ENCODE assay signal across 8 cellular contexts in the genomic region with DNA sequence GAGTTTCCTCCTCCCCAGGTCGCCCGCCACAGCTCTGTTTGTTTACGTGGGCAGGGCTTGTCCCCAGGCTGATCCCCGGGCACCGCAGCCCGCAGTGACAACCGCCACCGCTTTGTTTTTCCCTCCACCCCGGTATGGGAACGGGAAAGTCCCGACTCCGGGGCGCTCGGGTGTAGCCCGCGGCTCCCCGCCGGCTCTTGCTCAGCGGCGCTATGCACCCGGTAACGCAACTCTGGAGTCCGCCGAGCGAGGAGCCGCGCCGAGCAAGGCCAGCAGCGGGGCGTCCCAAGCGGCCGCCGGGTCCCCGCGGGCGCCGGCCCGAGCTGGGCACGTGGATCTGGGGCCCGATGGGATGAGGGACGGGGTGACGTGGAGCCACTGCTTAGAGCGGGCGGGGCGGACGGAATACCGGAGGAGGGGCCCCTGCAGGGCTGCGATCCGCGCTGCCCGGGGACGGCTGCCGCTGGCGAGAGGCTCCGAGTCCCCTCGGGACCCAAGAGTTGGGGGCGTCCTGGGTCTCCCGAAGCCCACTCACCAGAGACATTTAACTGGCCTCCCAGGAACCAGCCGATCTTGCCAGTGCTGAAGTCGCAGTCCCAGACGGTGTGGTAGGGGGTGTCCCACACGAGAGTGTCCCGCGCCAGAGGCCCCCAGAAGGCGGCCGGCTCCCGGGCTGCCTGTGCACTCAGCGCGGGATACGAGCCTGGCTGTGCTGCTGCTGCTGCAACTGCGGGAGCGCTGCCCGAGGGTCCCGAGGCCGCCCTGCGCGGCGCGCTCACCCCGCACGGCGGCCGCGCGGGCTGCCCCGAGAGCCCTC. TPM values are rescaled to one million over a fixed set of nuclear protein-coding genes. Genes with fewer than 3 reads are reported as not detected.
DNase-seq lines count a peak whose midpoint lies in the region; ATAC-seq, FAIRE-seq and TF ChIP-seq lines count a peak whose summit lies in the region.

No MANE protein-coding gene starts in this region.

- H3K4me3 Mint-ChIP-seq in GM23338 = peak overlapping the region; percentile 68

- no peaks in the 10 kb centered on the region for H3K9me2 ChIP-seq in GM23338 (ENCODE audit: insufficient read depth)

- no peak for FAIRE-seq in bronchial epithelial cell (lab: Jason Lieb, UNC)

- peak overlapping the region; percentile 86 for H3K4me2 ChIP-seq in GM23338

- H3K27ac ChIP-seq in GM23338 (ENCODE audit: low read depth) = no peak overlapping the region

- H3K4me1 ChIP-seq in GM23338 (ENCODE audit: insufficient read depth) = peaks cover 6% of the 10 kb centered on the region; the same call in 1 of the 2 replicates

- peaks cover 9% of the 10 kb centered on the region; the same call in 2 of the 3 replicates for H3K4me1 Mint-ChIP-seq in GM23338

- peak overlapping the region; percentile 97 for H2AFZ ChIP-seq in GM23338

- no peaks in the 10 kb centered on the region for H3K9me3 Mint-ChIP-seq in GM23338

- H3K27me3 ChIP-seq in GM06990 (replicated peaks; ENCODE audit: control insufficient read depth, insufficient read depth, low read length) = no peaks in the 10 kb centered on the region; the same call in 1 of the 2 replicates
- peaks cover 75% of the 10 kb centered on the region for H3K27me3 ChIP-seq in GM23338 (ENCODE audit: insufficient read depth)
- H3K27me3 ChIP-seq in bronchial epithelial cell (ENCODE audit: control insufficient read depth, insufficient read depth, low read length) = peaks cover 7% of the 10 kb centered on the region
- H3K27me3 ChIP-seq in kidney epithelial cell (ENCODE audit: control insufficient read depth, insufficient read depth, low read length) = peaks cover 23% of the 10 kb centered on the region

- no peak overlapping the region for H3K27ac Mint-ChIP-seq in GM23338

- H3K4me3 ChIP-seq in GM06990 (replicated peaks; ENCODE audit: low read depth, low read length) = peak overlapping the region; percentile 82
- peak overlapping the region; percentile 69 for H3K4me3 ChIP-seq in GM23338
- H3K4me3 ChIP-seq in WI38 (ENCODE audit: low read depth, low read length) = peak overlapping the region; percentile 56
- H3K4me3 ChIP-seq in bronchial epithelial cell (ENCODE audit: low read depth, low read length) = peak overlapping the region; percentile 46
- H3K4me3 ChIP-seq in kidney epithelial cell (ENCODE audit: low read depth, low read length) = peak overlapping the region; percentile 53

- ATAC-seq in GM23338 = peak; percentile 69

- TF ChIP-seq CTCF in GM06990 (IDR thresholded peaks at IDR 0.05; ENCODE audit: insufficient read depth, low read length, poor library complexity, severe bottlenecking) = no peak
- no peak for TF ChIP-seq CTCF in GM23338 (conservative IDR thresholded peaks at IDR 0.05; ENCODE audit: low read depth in 2 of 2)
- TF ChIP-seq CTCF in WI38 (IDR thresholded peaks at IDR 0.05; ENCODE audit: low read depth, low read length) = no peak
- TF ChIP-seq CTCF in bronchial epithelial cell (IDR thresholded peaks at IDR 0.05; ENCODE audit: insufficient read depth, low read length, severe bottlenecking) = no peak
- no peak for TF ChIP-seq CTCF in kidney epithelial cell (IDR thresholded peaks at IDR 0.05; ENCODE audit: insufficient read depth, low read length, poor library complexity, severe bottlenecking)

- H3K79me2 ChIP-seq in GM23338 (replicated peaks; ENCODE audit: insufficient read depth) = no peaks in the 10 kb centered on the region

- no peaks in the 10 kb centered on the region for H4K20me1 ChIP-seq in GM23338 (replicated peaks; ENCODE audit: insufficient read depth)

- H3K27me3 Mint-ChIP-seq in GM23338 (ENCODE audit: insufficient read depth, low read depth, poor library complexity) = peaks cover 63% of the 10 kb centered on the region

- H3K36me3 Mint-ChIP-seq in GM23338 (ENCODE audit: low read depth) = no peaks in the 10 kb centered on the region

- H3K36me3 ChIP-seq in GM06990 (ENCODE audit: control insufficient read depth, insufficient read depth, low read length) (no peaks in the 10 kb centered on the region), GM23338 (ENCODE audit: insufficient read depth) (no peaks in the 10 kb centered on the region), bronchial epithelial cell (ENCODE audit: control insufficient read depth, insufficient read depth, low read length) (no peaks in the 10 kb centered on the region), kidney epithelial cell (ENCODE audit: control insufficient read depth, insufficient read depth, low read length) (no peaks in the 10 kb centered on the region)

- DNase-seq in GM06990 (ENCODE audit: extremely low read depth, insufficient read length) (peak; percentile 81), GM23338 (ENCODE audit: low spot score) (peak; percentile 72), LoVo (ENCODE audit: low spot score) (peak; percentile 64), bronchial epithelial cell (ENCODE audit: low read depth) (peak; percentile 22), kidney epithelial cell (ENCODE audit: low read depth) (no peak), NCI-H2107 (lab: John Stamatoyannopoulos, UW) (no peak)
- peak; percentile 32 to 46 for DNase-seq in stimulated activated CD4-positive, alpha-beta T cell treated with anti-CD3 and anti-CD28 coated beads, Interleukin-1b, Interleukin-23, amount 100 ng/mL, for 1 hour (ENCODE audit: low read depth in 2 of 2)

- H3F3A ChIP-seq in GM23338 (replicated peaks; ENCODE audit: low read depth) = no peaks in the 10 kb centered on the region

TF ChIP-seq in GM23338, 12 proteins besides CTCF, POLR2A, EP300 and RAD21 (continues in another document):
- TF ChIP-seq CREB1 (CRISPR knock-in tag; IDR thresholded peaks at IDR 0.05; ENCODE audit: low read depth) = 0 out of 2 replicates have a peak, but pooled peaks have one; percentile 17
- TF ChIP-seq STAT1 (IDR thresholded peaks at IDR 0.05; ENCODE audit: unreplicated experiment) = no peak
- no peak for TF ChIP-seq ZNF331 (CRISPR knock-in tag; IDR thresholded peaks at IDR 0.05; ENCODE audit: low read depth)
- no peak for TF ChIP-seq POLR2AphosphoS5 (IDR thresholded peaks at IDR 0.05; ENCODE audit: low read depth)
- no peak for TF ChIP-seq NANOG (IDR thresholded peaks at IDR 0.05; ENCODE audit: borderline replicate concordance)
- TF ChIP-seq JUNB (IDR thresholded peaks at IDR 0.05; ENCODE audit: unreplicated experiment) = no peak
- TF ChIP-seq, protein P1, sequence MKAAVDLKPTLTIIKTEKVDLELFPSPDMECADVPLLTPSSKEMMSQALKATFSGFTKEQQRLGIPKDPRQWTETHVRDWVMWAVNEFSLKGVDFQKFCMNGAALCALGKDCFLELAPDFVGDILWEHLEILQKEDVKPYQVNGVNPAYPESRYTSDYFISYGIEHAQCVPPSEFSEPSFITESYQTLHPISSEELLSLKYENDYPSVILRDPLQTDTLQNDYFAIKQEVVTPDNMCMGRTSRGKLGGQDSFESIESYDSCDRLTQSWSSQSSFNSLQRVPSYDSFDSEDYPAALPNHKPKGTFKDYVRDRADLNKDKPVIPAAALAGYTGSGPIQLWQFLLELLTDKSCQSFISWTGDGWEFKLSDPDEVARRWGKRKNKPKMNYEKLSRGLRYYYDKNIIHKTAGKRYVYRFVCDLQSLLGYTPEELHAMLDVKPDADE (IDR thresholded peaks at IDR 0.05) = no peak
- TF ChIP-seq, protein P2, sequence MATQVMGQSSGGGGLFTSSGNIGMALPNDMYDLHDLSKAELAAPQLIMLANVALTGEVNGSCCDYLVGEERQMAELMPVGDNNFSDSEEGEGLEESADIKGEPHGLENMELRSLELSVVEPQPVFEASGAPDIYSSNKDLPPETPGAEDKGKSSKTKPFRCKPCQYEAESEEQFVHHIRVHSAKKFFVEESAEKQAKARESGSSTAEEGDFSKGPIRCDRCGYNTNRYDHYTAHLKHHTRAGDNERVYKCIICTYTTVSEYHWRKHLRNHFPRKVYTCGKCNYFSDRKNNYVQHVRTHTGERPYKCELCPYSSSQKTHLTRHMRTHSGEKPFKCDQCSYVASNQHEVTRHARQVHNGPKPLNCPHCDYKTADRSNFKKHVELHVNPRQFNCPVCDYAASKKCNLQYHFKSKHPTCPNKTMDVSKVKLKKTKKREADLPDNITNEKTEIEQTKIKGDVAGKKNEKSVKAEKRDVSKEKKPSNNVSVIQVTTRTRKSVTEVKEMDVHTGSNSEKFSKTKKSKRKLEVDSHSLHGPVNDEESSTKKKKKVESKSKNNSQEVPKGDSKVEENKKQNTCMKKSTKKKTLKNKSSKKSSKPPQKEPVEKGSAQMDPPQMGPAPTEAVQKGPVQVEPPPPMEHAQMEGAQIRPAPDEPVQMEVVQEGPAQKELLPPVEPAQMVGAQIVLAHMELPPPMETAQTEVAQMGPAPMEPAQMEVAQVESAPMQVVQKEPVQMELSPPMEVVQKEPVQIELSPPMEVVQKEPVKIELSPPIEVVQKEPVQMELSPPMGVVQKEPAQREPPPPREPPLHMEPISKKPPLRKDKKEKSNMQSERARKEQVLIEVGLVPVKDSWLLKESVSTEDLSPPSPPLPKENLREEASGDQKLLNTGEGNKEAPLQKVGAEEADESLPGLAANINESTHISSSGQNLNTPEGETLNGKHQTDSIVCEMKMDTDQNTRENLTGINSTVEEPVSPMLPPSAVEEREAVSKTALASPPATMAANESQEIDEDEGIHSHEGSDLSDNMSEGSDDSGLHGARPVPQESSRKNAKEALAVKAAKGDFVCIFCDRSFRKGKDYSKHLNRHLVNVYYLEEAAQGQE (IDR thresholded peaks at IDR 0.05; ENCODE audit: unreplicated experiment) = no peak
- TF ChIP-seq EZH2 (IDR thresholded peaks at IDR 0.05; ENCODE audit: low read depth, unreplicated experiment) = peak; percentile 64
- no peak for TF ChIP-seq EZH2phosphoT487 (IDR thresholded peaks at IDR 0.05; ENCODE audit: unreplicated experiment)

RNA-seq across cellular contexts. Expression of a gene that starts 0.5 kb away (rescaled TPM):
- total RNA-seq in GM23338 (2014; rRNA removed; shearing (Covaris generic)) = 2.7 and 4.1 TPM in 2 replicates
- polyA plus RNA-seq in GM23338 (2016; fragmentation: Nextera tagmentation; extraction: Ambion mirVana) = 1.1 and 1.3 TPM in 2 replicates
- 0.64 and 1.8 TPM in 2 replicates for total RNA-seq in bronchial epithelial cell
- total RNA-seq in kidney epithelial cell = 7.1 and 7.3 TPM in 2 replicates

RNA-seq across cellular contexts. Expression of a gene that starts 24.5 kb away (rescaled TPM):
- total RNA-seq in GM23338 (2014; rRNA removed; shearing (Covaris generic)) = 0.16 and 0.73 TPM in 2 replicates
- not detected in 2 replicates for polyA plus RNA-seq in GM23338 (2016; fragmentation: Nextera tagmentation; extraction: Ambion mirVana)
- total RNA-seq in bronchial epithelial cell (not detected in 2 replicates), kidney epithelial cell (not detected in 2 replicates)

Comparison
In these comparisons a context has a peak if more than half of its experiments do, and no peak if none do; other contexts are left out.
1. DNase-seq: peak in GM06990 (single experiment), GM23338 (single experiment), LoVo (single experiment), bronchial epithelial cell (single experiment) and stimulated activated CD4-positive, alpha-beta T cell treated with anti-CD3 and anti-CD28 coated beads, Interleukin-1b, Interleukin-23, amount 100 ng/mL, for 1 hour (2 of 2); none in kidney epithelial cell (single experiment) and NCI-H2107 (single experiment).
2. Peak in every context shown above with its lines, with median percentiles within 50 percentile points of each other: H3K4me3 ChIP-seq.